1 cellular context compared by ENCODE assay signal in genomic region chr1:203039609-203040517, GRCh38.
TF ChIP-seq lines count a peak whose summit lies in the region.

No MANE protein-coding gene starts in this region.

TF ChIP-seq in HCT116, 20 proteins besides CTCF, POLR2A, EP300 and RAD21 (continued from another document):
- TF ChIP-seq CBX3 (IDR thresholded peaks at IDR 0.05; ENCODE audit: low read depth) (no peak), SIN3A (IDR thresholded peaks at IDR 0.05; ENCODE audit: low read depth) (no peak)
- TF ChIP-seq, protein P1, sequence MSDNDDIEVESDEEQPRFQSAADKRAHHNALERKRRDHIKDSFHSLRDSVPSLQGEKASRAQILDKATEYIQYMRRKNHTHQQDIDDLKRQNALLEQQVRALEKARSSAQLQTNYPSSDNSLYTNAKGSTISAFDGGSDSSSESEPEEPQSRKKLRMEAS (IDR thresholded peaks at IDR 0.05): no peak
- TF ChIP-seq, protein P2, sequence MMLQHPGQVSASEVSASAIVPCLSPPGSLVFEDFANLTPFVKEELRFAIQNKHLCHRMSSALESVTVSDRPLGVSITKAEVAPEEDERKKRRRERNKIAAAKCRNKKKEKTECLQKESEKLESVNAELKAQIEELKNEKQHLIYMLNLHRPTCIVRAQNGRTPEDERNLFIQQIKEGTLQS (IDR thresholded peaks at IDR 0.05): no peak
